Comparison of ENCODE assay signal across 11 cellular contexts in genomic region chr6:40436685-40437604, GRCh38.
DNase-seq lines count a peak whose midpoint lies in the region; ATAC-seq lines count a peak whose summit lies in the region.
"Had no signal": no experiment of that assay in that cellular context is flagged by ENCODE, and none has a peak within 500 bp of the region (broad histone marks: within the 10 kb centered on the region; RNA-seq: fewer than 3 reads in every experiment).

No MANE protein-coding gene starts in this region.

- no peaks in the 10 kb centered on the region for H3K27me3 ChIP-seq in right cardiac atrium (ENCODE audit: control insufficient read depth, insufficient read depth)

- H3K9me3 Mint-ChIP-seq in T-cell = no peaks in the 10 kb centered on the region
- H3K9me3 Mint-ChIP-seq: stimulated activated memory B cell treated with anti-CD40 and anti-IgM and Interleukin-4, amounts not matched to agents 10 μg/mL and 1 μg/mL and 100 μg/mL, for 72 hours had no signal

- CTCF ChIA-PET in T-cell (lab: Charles Lee) = no interaction called here

- POLR2A ChIA-PET in T-cell (lab: Charles Lee) = interaction anchor here in 1 of 2 donors (0.6 kb wide), 1 partner anchor 29 kb away, joined by 3 read pairs; no protein-coding TSS in a partner anchor

- H3K27me3 Mint-ChIP-seq in T-cell = no peaks in the 10 kb centered on the region

- H3K4me3 Mint-ChIP-seq in T-cell = no peak overlapping the region
- H3K4me3 Mint-ChIP-seq: stimulated activated memory B cell treated with anti-CD40 and anti-IgM and Interleukin-4, amounts not matched to agents 10 μg/mL and 1 μg/mL and 100 μg/mL, for 72 hours had no signal

- no peaks in the 10 kb centered on the region for H3K4me1 ChIP-seq in right cardiac atrium (ENCODE audit: control insufficient read depth, insufficient read depth, low read length)

- no peak overlapping the region for H3K27ac ChIP-seq in right cardiac atrium (ENCODE audit: low read length)
- H3K27ac ChIP-seq: KMS-11 had no signal

- DNase-seq in C1 segment of cervical spinal cord (lab: John Stamatoyannopoulos, UW) (peak in 9 of 14 donors; percentile 1 to 38 (median 21)), T-cell (peak in 12 of 34 experiments; percentile 5 to 31 (median 10)), right cardiac atrium (peak in 2 of 3 donors; percentile 58 to 68), NCI-H2227 (lab: John Stamatoyannopoulos, UW; ENCODE audit: unreplicated experiment) (no peak), NCI-H82 (lab: John Stamatoyannopoulos, UW) (no peak)
- DNase-seq in Jurkat, Clone E6-1 (ENCODE audit: low read depth, low spot score) = peak; percentile 58
- no peak for DNase-seq in stimulated activated CD4-positive, alpha-beta T cell treated with anti-CD3 and anti-CD28 coated beads, Interleukin-4, amount 100 ng/mL, for 24 hours
- DNase-seq: left cardiac atrium had no signal

- H3K9me3 ChIP-seq in right cardiac atrium (ENCODE audit: control insufficient read depth, low read length) = no peaks in the 10 kb centered on the region

- H3K36me3 Mint-ChIP-seq in T-cell = no peaks in the 10 kb centered on the region
- H3K36me3 Mint-ChIP-seq: stimulated activated memory B cell treated with anti-CD40 and anti-IgM and Interleukin-4, amounts not matched to agents 10 μg/mL and 1 μg/mL and 100 μg/mL, for 72 hours had no signal

- whole genome bisulfite sequencing in right cardiac atrium = 70% methylated on average over 8 of the region's 8 CpGs

- ATAC-seq in T-cell (replicated peaks in 1 of 4) (peak in 3 of 4 experiments; percentile 24 to 61 (median 28)), right cardiac atrium (peak in 1 of 2 donors; percentile 36), HG02938 (IDR thresholded peaks at IDR 0.05; ENCODE audit: unreplicated experiment) (no peak)
- ATAC-seq: stimulated activated memory B cell treated with anti-CD40 and anti-IgM and Interleukin-4, amounts not matched to agents 10 μg/mL and 1 μg/mL and 100 μg/mL, for 72 hours had no signal

- no peak overlapping the region for H3K4me3 ChIP-seq in Jurkat, Clone E6-1 (ENCODE audit: low read length)
- H3K4me3 ChIP-seq in right cardiac atrium (ENCODE audit: low read length) = no peak overlapping the region

- peaks cover 6 to 20% (median 11%) of the 10 kb centered on the region in 3 donors for H3K4me1 Mint-ChIP-seq in T-cell
- H3K4me1 Mint-ChIP-seq: stimulated activated memory B cell treated with anti-CD40 and anti-IgM and Interleukin-4, amounts not matched to agents 10 μg/mL and 1 μg/mL and 100 μg/mL, for 72 hours had no signal

- intact Hi-C loops in right cardiac atrium (cut with DNase I) = no loop called here

- no peak overlapping the region for H3K27ac Mint-ChIP-seq in T-cell
- H3K27ac Mint-ChIP-seq: stimulated activated memory B cell treated with anti-CD40 and anti-IgM and Interleukin-4, amounts not matched to agents 10 μg/mL and 1 μg/mL and 100 μg/mL, for 72 hours had no signal

Comparison
In these comparisons a context has a peak if more than half of its experiments do, and no peak if none do; other contexts are left out.
1. DNase-seq: peak in C1 segment of cervical spinal cord (9 of 14), Jurkat, Clone E6-1 (single experiment) and right cardiac atrium (2 of 3); none in NCI-H2227 (single experiment), NCI-H82 (single experiment) and stimulated activated CD4-positive, alpha-beta T cell treated with anti-CD3 and anti-CD28 coated beads, Interleukin-4, amount 100 ng/mL, for 24 hours (single experiment).